ENCODE assay signal across 26 cellular contexts in the genomic region with DNA sequence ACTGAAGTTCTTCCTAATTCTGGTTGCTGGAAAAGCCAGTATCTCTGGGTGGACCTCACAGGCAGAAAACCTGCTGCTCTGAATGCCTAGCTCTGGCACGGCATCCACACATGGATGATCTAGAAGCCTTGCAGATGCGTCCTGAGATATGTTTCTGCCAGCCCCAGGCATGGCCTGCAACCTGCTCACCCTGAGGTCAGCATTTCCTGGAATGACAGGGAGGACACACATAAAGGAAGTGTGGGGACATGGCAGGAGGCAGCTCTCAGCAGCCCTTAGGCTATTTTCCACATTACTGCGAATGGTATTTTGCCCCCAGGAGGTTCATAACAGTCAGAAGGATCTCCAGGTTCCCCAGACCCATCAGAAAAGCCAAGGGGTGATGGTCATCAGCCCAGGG. TPM values are rescaled to one million over a fixed set of nuclear protein-coding genes. Genes with fewer than 3 reads are reported as not detected.
"Had no signal": no experiment of that assay in that cellular context is flagged by ENCODE, and none has a peak within 500 bp of the region (broad histone marks: within the 10 kb centered on the region; RNA-seq: fewer than 3 reads in every experiment).

No MANE protein-coding gene starts in this region.

- H3K4me3 Mint-ChIP-seq: activated CD4-positive, alpha-beta T cell treated with anti-CD3 and anti-CD28 coated beads, Interleukin-2, amount 10 ng/mL, durations not matched to agents 7 days and 5 days; activated CD8-positive, alpha-beta T cell treated with anti-CD3 and anti-CD28 coated beads for 36 hours; activated naive CD4-positive, alpha-beta T cell treated with anti-CD3 and anti-CD28 coated beads for 36 hours; activated naive CD4-positive, alpha-beta T cell treated with anti-CD3 and anti-CD28 coated beads, Interleukin-2, amount 50 U/mL, for 24 hours; activated T-cell treated with anti-CD3 and anti-CD28 coated beads, Interleukin-2, amount 50 U/mL, for 4 hours; activated T-helper 1 cell treated with anti-CD3 and anti-CD28 coated beads, Interleukin-12 subunit alpha, Interleukin-12 subunit beta, Interleukin-2, Interleukin-4 antibody, amounts not matched to agents 30 ng/mL and 10 ng/mL and 1 ng/mL, durations not matched to agents 14 hours and 24 hours and 36 hours; central memory CD8-positive, alpha-beta T cell; dendritic cell treated with granulocyte-macrophage colony-stimulating factor and Interleukin-4, amounts not matched to agents 40 ng/mL and 50 ng/mL, for 4 days; endodermal cell; WTC11 had no signal

- DNase-seq: activated CD4-positive, alpha-beta T cell treated with anti-CD3 and anti-CD28 coated beads for 1 hour; activated CD4-positive, alpha-beta T cell treated with anti-CD3 and anti-CD28 coated beads for 4 hours; activated CD4-positive, alpha-beta T cell treated with anti-CD3 and anti-CD28 coated beads, Interleukin-2, amount 10 ng/mL, durations not matched to agents 7 days and 5 days; activated CD4-positive, alpha-beta T cell treated with anti-CD3 and anti-CD28 coated beads, Interleukin-2, amount 50 U/mL, for 48 hours; activated CD8-positive, alpha-beta memory T cell treated with anti-CD3 and anti-CD28 coated beads for 24 hours; activated CD8-positive, alpha-beta T cell treated with anti-CD3 and anti-CD28 coated beads for 36 hours; activated effector memory CD4-positive, alpha-beta T cell treated with anti-CD3 and anti-CD28 coated beads, Interleukin-2, amount 50 U/mL, for 16 hours; activated naive CD4-positive, alpha-beta T cell treated with anti-CD3 and anti-CD28 coated beads for 36 hours; activated T-cell treated with anti-CD3 and anti-CD28 coated beads, Interleukin-2, amount 50 U/mL, for 4 hours; amniotic stem cell; anterior cingulate cortex; brain microvascular endothelial cell; dorsolateral prefrontal cortex; effector memory CD4-positive, alpha-beta T cell; endodermal cell; foreskin fibroblast; head of caudate nucleus; T-helper 2 cell had no signal

- H3K27me3 Mint-ChIP-seq: activated CD8-positive, alpha-beta T cell treated with anti-CD3 and anti-CD28 coated beads for 36 hours had no signal

- H3K4me1 Mint-ChIP-seq: central memory CD8-positive, alpha-beta T cell had no signal

- H3K27ac Mint-ChIP-seq: activated CD4-positive, alpha-beta T cell treated with anti-CD3 and anti-CD28 coated beads, Interleukin-2, amount 10 ng/mL, durations not matched to agents 7 days and 5 days; activated CD8-positive, alpha-beta T cell treated with anti-CD3 and anti-CD28 coated beads for 36 hours; activated naive CD4-positive, alpha-beta T cell treated with anti-CD3 and anti-CD28 coated beads for 36 hours; activated naive CD4-positive, alpha-beta T cell treated with anti-CD3 and anti-CD28 coated beads, Interleukin-2, amount 50 U/mL, for 24 hours; activated T-helper 1 cell treated with anti-CD3 and anti-CD28 coated beads, Interleukin-12 subunit alpha, Interleukin-12 subunit beta, Interleukin-2, Interleukin-4 antibody, amounts not matched to agents 30 ng/mL and 10 ng/mL and 1 ng/mL, durations not matched to agents 14 hours and 24 hours and 36 hours; activated T-helper 2 cell treated with anti-CD3 and anti-CD28 coated beads, Interferon-gamma antibody, Interleukin-2, Interleukin-4, amounts not matched to agents 10 μg/mL and 5 μg/mL and 100 μg/mL, durations not matched to agents 14 hours and 24 hours and 36 hours; dendritic cell treated with granulocyte-macrophage colony-stimulating factor and Interleukin-4, amounts not matched to agents 40 ng/mL and 50 ng/mL, for 4 days; endodermal cell; WTC11 had no signal

- ATAC-seq: activated CD8-positive, alpha-beta T cell treated with anti-CD3 and anti-CD28 coated beads for 36 hours; activated T-cell treated with anti-CD3 and anti-CD28 coated beads, Interleukin-2, amount 50 U/mL, for 4 hours; esophagus mucosa; WTC11 had no signal

RNA-seq across cellular contexts. Expression of gene PLXNA4, which starts 23.2 kb away (rescaled TPM):
- total RNA-seq: epithelial cell of proximal tubule had no signal
